ENCODE assay signal across 23 cellular contexts in the genomic region with DNA sequence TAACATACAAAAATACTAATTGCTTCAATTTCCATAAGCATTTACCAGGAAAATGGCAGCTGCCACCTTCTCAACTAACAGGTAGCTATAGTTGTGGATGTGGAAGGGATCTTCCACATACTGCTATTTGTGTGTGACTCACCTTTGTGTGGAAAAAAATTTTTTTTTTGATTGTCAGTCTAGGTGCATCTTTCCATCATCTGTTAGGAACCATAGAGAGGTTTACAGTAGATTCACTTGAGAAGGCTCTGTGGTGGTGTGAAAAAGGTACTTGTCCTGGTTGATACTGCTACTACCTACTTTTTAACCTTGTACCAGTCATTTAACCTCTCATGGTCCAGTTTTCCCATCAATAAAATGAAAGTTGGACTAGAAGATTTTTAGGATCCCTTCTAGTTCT. TPM values are rescaled to one million over a fixed set of nuclear protein-coding genes. Genes with fewer than 3 reads are reported as not detected.
DNase-seq lines count a peak whose midpoint lies in the region; ATAC-seq, FAIRE-seq and TF ChIP-seq lines count a peak whose summit lies in the region.
"Had no signal": no experiment of that assay in that cellular context is flagged by ENCODE, and none has a peak within 500 bp of the region (broad histone marks: within the 10 kb centered on the region; RNA-seq: fewer than 3 reads in every experiment).

No MANE protein-coding gene starts in this region.

- intact Hi-C loops in activated CD4-positive, alpha-beta T cell treated with anti-CD3 and anti-CD28 coated beads for 36 hours (cut with DNase I, micrococcal nuclease) = loop anchor here (1.0 to 5.0 kb wide), 3 partner anchors 53 to 736 kb away; no protein-coding TSS in a partner anchor

- POLR2A ChIA-PET in activated CD4-positive, alpha-beta T cell treated with anti-CD3 and anti-CD28 coated beads for 36 hours (lab: Charles Lee) = interaction anchor here (0.6 kb wide), 1 partner anchor 423 kb away, joined by 3 read pairs; no protein-coding TSS in a partner anchor

- CTCF ChIA-PET in activated CD4-positive, alpha-beta T cell treated with anti-CD3 and anti-CD28 coated beads for 36 hours (lab: Charles Lee) = interaction anchor here (0.5 to 4.7 kb wide), 29 partner anchors 8 to 367 kb away, joined by 3 to 40 read pairs (median 5); a partner anchor contains a TSS

- peak; percentile 55 for ATAC-seq in activated CD4-positive, alpha-beta T cell treated with anti-CD3 and anti-CD28 coated beads for 36 hours
- ATAC-seq in stimulated activated naive CD8-positive, alpha-beta T cell treated with anti-CD3 and anti-CD28 coated beads, Interleukin-15, Interleukin-2, amounts not matched to agents 100 U/mL and 50 U/mL, for 24 hours = peak; percentile 36
- no peak for ATAC-seq in GM18511 (IDR thresholded peaks at IDR 0.05; ENCODE audit: unreplicated experiment)

- H3K4me1 Mint-ChIP-seq in activated CD4-positive, alpha-beta T cell treated with anti-CD3 and anti-CD28 coated beads for 36 hours = peaks cover 12% of the 10 kb centered on the region

- no peak overlapping the region for H3K4me3 Mint-ChIP-seq in activated CD4-positive, alpha-beta T cell treated with anti-CD3 and anti-CD28 coated beads for 36 hours
- H3K4me3 Mint-ChIP-seq: CD4-positive, alpha-beta T cell; IgD-negative memory B cell had no signal

- peak; percentile 6 for FAIRE-seq in H54 (lab: Jason Lieb, UNC)
- FAIRE-seq: A204.1, D721Med, GM12891 had no signal

- no peak for TF ChIP-seq POLR2A in H54 (IDR thresholded peaks at IDR 0.05; ENCODE audit: low read depth, low read length)

- peaks cover 20% of the 10 kb centered on the region for H3K36me3 Mint-ChIP-seq in activated CD4-positive, alpha-beta T cell treated with anti-CD3 and anti-CD28 coated beads for 36 hours (ENCODE audit: low read depth)

- no peak overlapping the region for H3K27ac Mint-ChIP-seq in activated CD4-positive, alpha-beta T cell treated with anti-CD3 and anti-CD28 coated beads for 36 hours

- H3K27me3 Mint-ChIP-seq in activated CD4-positive, alpha-beta T cell treated with anti-CD3 and anti-CD28 coated beads for 36 hours = no peaks in the 10 kb centered on the region
- H3K27me3 Mint-ChIP-seq: CD4-positive, alpha-beta T cell; IgD-negative memory B cell had no signal

- no peaks in the 10 kb centered on the region for H3K9me3 Mint-ChIP-seq in activated CD4-positive, alpha-beta T cell treated with anti-CD3 and anti-CD28 coated beads for 36 hours (ENCODE audit: low read depth)
- H3K9me3 Mint-ChIP-seq: CD4-positive, alpha-beta T cell; IgD-negative memory B cell had no signal

- DNase-seq in activated CD4-positive, alpha-beta T cell treated with anti-CD3 and anti-CD28 coated beads for 36 hours = no peak
- no peak for DNase-seq in activated CD4-positive, alpha-beta T cell treated with anti-CD3 and anti-CD28 coated beads, Interleukin-2, amount 50 U/mL, for 4 hours
- DNase-seq in H54 (ENCODE audit: insufficient read length, low spot score) (no peak), kidney tubule cell (ENCODE audit: low spot score) (peak; percentile 12)
- DNase-seq in stimulated activated naive CD8-positive, alpha-beta T cell treated with anti-CD3 and anti-CD28 coated beads, Interleukin-15, Interleukin-2, amounts not matched to agents 100 U/mL and 50 U/mL, for 24 hours = no peak
- DNase-seq in activated CD4-positive, CD25-positive, alpha-beta regulatory T cell (lab: John Stamatoyannopoulos, UW) = no peak
- DNase-seq: CD4-positive, alpha-beta T cell; GDM1; NCI-H1048; NCI-H1417; NCI-H1694 treated with DMSO at 0.1 percent for 48 hours; NCI-H2081; NCI-H446 treated with DMSO at 0.1 percent for 48 hours; NCI-H526; NCI-H82; NK-92 treated with Interleukin-12 subunit alpha and Interleukin-12 subunit beta, amount 100 ng/mL, for 24 hours; PC-9; SJCRH30 had no signal

RNA-seq across cellular contexts. Expression of a gene that starts 12.9 kb away (rescaled TPM):
- total RNA-seq in activated CD4-positive, alpha-beta T cell treated with anti-CD3 and anti-CD28 coated beads for 36 hours = 10 to 100 TPM; 13.5 to 13.6 TPM

RNA-seq across cellular contexts. Expression of a gene that starts 29.4 kb away (rescaled TPM):
- under 1 TPM; 0.25 to 0.49 TPM for total RNA-seq in activated CD4-positive, alpha-beta T cell treated with anti-CD3 and anti-CD28 coated beads for 36 hours
